ENCODE assay signal across 20 cellular contexts in genomic region chr11:102419181-102419580, GRCh38. TPM values are rescaled to one million over a fixed set of nuclear protein-coding genes. Genes with fewer than 3 reads are reported as not detected.
DNase-seq lines count a peak whose midpoint lies in the region; ATAC-seq and TF ChIP-seq lines count a peak whose summit lies in the region.
"Had no signal": no experiment of that assay in that cellular context is flagged by ENCODE, and none has a peak within 500 bp of the region (broad histone marks: within the 10 kb centered on the region; RNA-seq: fewer than 3 reads in every experiment).

No MANE protein-coding gene starts in this region.

- H3K27ac ChIP-seq in RWPE2 (ENCODE audit: poor library complexity, severe bottlenecking): no peak overlapping the region
- no peak overlapping the region for H3K27ac ChIP-seq in epithelial cell of prostate
- peak overlapping the region; percentile 89 for H3K27ac ChIP-seq in temporal lobe (ENCODE audit: low read depth, low read length)
- H3K27ac ChIP-seq: C4-2B, HL-60, PC-9 had no signal

- H3K9me3 Mint-ChIP-seq in activated naive CD8-positive, alpha-beta T cell (ENCODE audit: low read depth): no peaks in the 10 kb centered on the region
- H3K9me3 Mint-ChIP-seq in activated naive CD8-positive, alpha-beta T cell treated with anti-CD3 and anti-CD28 coated beads, Interleukin-2, amount 50 U/mL, for 24 hours: peaks cover 15% of the 10 kb centered on the region

- peaks cover 10% of the 10 kb centered on the region for H3K4me1 ChIP-seq in RWPE2 (ENCODE audit: insufficient read depth, poor library complexity, severe bottlenecking)

- no peak overlapping the region for H3K4me3 Mint-ChIP-seq in activated naive CD8-positive, alpha-beta T cell
- H3K4me3 Mint-ChIP-seq in activated naive CD8-positive, alpha-beta T cell treated with anti-CD3 and anti-CD28 coated beads, Interleukin-2, amount 50 U/mL, for 24 hours: no peak overlapping the region
- H3K4me3 Mint-ChIP-seq: GM23338 had no signal

- peaks cover 96% of the 10 kb centered on the region for H3K4me1 Mint-ChIP-seq in activated naive CD8-positive, alpha-beta T cell (ENCODE audit: low read depth)
- H3K4me1 Mint-ChIP-seq in activated naive CD8-positive, alpha-beta T cell treated with anti-CD3 and anti-CD28 coated beads, Interleukin-2, amount 50 U/mL, for 24 hours: peaks cover 96% of the 10 kb centered on the region
- H3K4me1 Mint-ChIP-seq: GM23338 had no signal

- H3K27me3 Mint-ChIP-seq in activated naive CD8-positive, alpha-beta T cell: no peaks in the 10 kb centered on the region
- H3K27me3 Mint-ChIP-seq in activated naive CD8-positive, alpha-beta T cell treated with anti-CD3 and anti-CD28 coated beads, Interleukin-2, amount 50 U/mL, for 24 hours: no peaks in the 10 kb centered on the region

- no peak for DNase-seq in activated naive CD8-positive, alpha-beta T cell treated with anti-CD3 and anti-CD28 coated beads, Interleukin-2, amount 50 U/mL, for 24 hours
- no peak for DNase-seq in RWPE2 (ENCODE audit: low spot score)
- peak; percentile 16 for DNase-seq in epithelial cell of prostate (ENCODE audit: low read depth, low spot score)
- no peak for DNase-seq in activated gamma-delta T cell treated with Interleukin-2 at 50 U/mL for 16 hours
- DNase-seq in retina: no peak
- no peak for DNase-seq in NCI-H2171 (lab: John Stamatoyannopoulos, UW)
- DNase-seq: Calu3, DMS79 treated with DMSO at 0.1 percent for 48 hours, KG1, MG63, NCI-H1105, NCI-H1694 treated with DMSO at 0.1 percent for 48 hours, NCI-H446, PC-9 had no signal

- ATAC-seq in activated naive CD8-positive, alpha-beta T cell treated with anti-CD3 and anti-CD28 coated beads, Interleukin-2, amount 50 U/mL, for 24 hours: no peak
- peak; percentile 68 for ATAC-seq in RWPE2 (ENCODE audit: low read depth)
- ATAC-seq: GM23338, Right ventricle myocardium inferior had no signal

- no peak overlapping the region for H3K4me3 ChIP-seq in RWPE2 (ENCODE audit: severe bottlenecking)
- H3K4me3 ChIP-seq: GM23338, MG63, PC-9 had no signal

- peak overlapping the region; percentile 92 for H3K27ac Mint-ChIP-seq in activated naive CD8-positive, alpha-beta T cell
- no peak overlapping the region for H3K27ac Mint-ChIP-seq in activated naive CD8-positive, alpha-beta T cell treated with anti-CD3 and anti-CD28 coated beads, Interleukin-2, amount 50 U/mL, for 24 hours
- H3K27ac Mint-ChIP-seq: GM23338 had no signal

- no peak for TF ChIP-seq CTCF in RWPE2 (IDR thresholded peaks at IDR 0.05; ENCODE audit: poor library complexity, severe bottlenecking)

- no peaks in the 10 kb centered on the region for H3K27me3 ChIP-seq in RWPE2 (ENCODE audit: insufficient read depth, poor library complexity, severe bottlenecking)
- H3K27me3 ChIP-seq: MG63 had no signal

- H3K9me3 ChIP-seq in RWPE2 (ENCODE audit: severe bottlenecking): peaks cover 2% of the 10 kb centered on the region

- peaks cover 3% of the 10 kb centered on the region for H3K36me3 Mint-ChIP-seq in activated naive CD8-positive, alpha-beta T cell
- peaks cover 49% of the 10 kb centered on the region for H3K36me3 Mint-ChIP-seq in activated naive CD8-positive, alpha-beta T cell treated with anti-CD3 and anti-CD28 coated beads, Interleukin-2, amount 50 U/mL, for 24 hours (ENCODE audit: low read depth)

- H3K36me3 ChIP-seq in RWPE2 (ENCODE audit: low read depth): peaks cover 8% of the 10 kb centered on the region; the same call in 1 of the 2 replicates

RNA-seq across cellular contexts. Expression of gene TMEM123, which starts 33.4 kb away (rescaled TPM):
- total RNA-seq in temporal lobe: 93.9 TPM
